7 cellular contexts compared by ENCODE assay signal in the genomic region with DNA sequence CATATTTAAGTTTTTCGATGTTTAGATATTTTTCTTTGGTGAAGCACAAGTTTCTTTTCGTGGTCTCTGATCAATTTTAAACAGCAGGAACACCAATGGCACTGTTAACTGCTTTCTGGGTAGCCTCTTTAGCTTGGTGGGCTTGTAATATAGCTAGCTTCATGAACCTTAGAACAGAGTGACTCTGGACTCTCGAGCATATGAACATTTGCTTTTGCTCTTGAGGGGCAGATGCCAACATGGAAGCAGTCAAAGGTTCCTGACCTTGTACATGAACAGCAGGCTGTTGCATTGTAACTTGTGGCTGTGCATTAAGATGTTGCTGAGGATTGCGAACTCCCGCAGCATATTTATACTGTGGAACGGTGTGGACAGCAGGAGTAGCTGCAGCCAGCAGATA. TPM values are rescaled to one million over a fixed set of nuclear protein-coding genes. Genes with fewer than 3 reads are reported as not detected.
DNase-seq lines count a peak whose midpoint lies in the region; ATAC-seq and TF ChIP-seq lines count a peak whose summit lies in the region.
"Not testable (repeated sequence)": the region's sequence is repeated elsewhere in the genome, so short reads cannot be mapped to it uniquely, and the experiment has no call there.

No MANE protein-coding gene starts in this region.

- POLR2A ChIA-PET in activated CD4-positive, alpha-beta memory T cell treated with anti-CD3 and anti-CD28 coated beads, Interleukin-2, amount 10 ng/mL, durations not matched to agents 7 days and 5 days (lab: Charles Lee): interaction anchor here (1.4 to 1.8 kb wide), 3 partner anchors 83 to 504 kb away, joined by 4 to 5 read pairs (median 5); a partner anchor contains a TSS

- peaks cover 12% of the 10 kb centered on the region for H3K79me1 ChIP-seq in trophoblast cell (ENCODE audit: low read length)

- not testable (repeated sequence) for TF ChIP-seq POLR2A in NB4 (IDR thresholded peaks at IDR 0.05; ENCODE audit: extremely low read depth, insufficient read length)

- peaks cover 29% of the 10 kb centered on the region for H3K36me3 Mint-ChIP-seq in Calu3 (ENCODE audit: insufficient read depth, unreplicated experiment)
- peaks cover 43% of the 10 kb centered on the region for H3K36me3 Mint-ChIP-seq in activated CD4-positive, alpha-beta memory T cell treated with anti-CD3 and anti-CD28 coated beads, Interleukin-2, amount 10 ng/mL, durations not matched to agents 7 days and 5 days (ENCODE audit: low read depth)
- H3K36me3 Mint-ChIP-seq in activated naive CD4-positive, alpha-beta T cell treated with anti-CD3 and anti-CD28 coated beads, Interleukin-2, amount 50 U/mL, for 24 hours: peaks cover 14% of the 10 kb centered on the region
- H3K36me3 Mint-ChIP-seq in effector memory CD8-positive, alpha-beta T cell (ENCODE audit: insufficient read depth): peaks cover 47% of the 10 kb centered on the region
- H3K36me3 Mint-ChIP-seq in memory B cell: not testable (repeated sequence)

- H3K36me3 ChIP-seq in trophoblast cell (ENCODE audit: control insufficient read depth in 1 of 2, insufficient read depth in 2 of 2, low read length in 2 of 2): peaks cover 20% of the 10 kb centered on the region in 2 experiments

- not testable (repeated sequence) for H3K14ac ChIP-seq in trophoblast cell (ENCODE audit: low read length)

- H4K12ac ChIP-seq in trophoblast cell (ENCODE audit: low read depth, low read length): not testable (repeated sequence)

- not testable (repeated sequence) for H2AFZ ChIP-seq in trophoblast cell (ENCODE audit: insufficient read depth, low read length, poor library complexity)

- not testable (repeated sequence) for H4K8ac ChIP-seq in trophoblast cell (ENCODE audit: low read depth, low read length)

- not testable (repeated sequence) for H3K4me2 ChIP-seq in trophoblast cell (ENCODE audit: low read length)

- H3K27ac Mint-ChIP-seq in Calu3 (ENCODE audit: unreplicated experiment); activated naive CD4-positive, alpha-beta T cell treated with anti-CD3 and anti-CD28 coated beads, Interleukin-2, amount 50 U/mL, for 24 hours: not testable (repeated sequence)
- H3K27ac Mint-ChIP-seq in activated CD4-positive, alpha-beta memory T cell treated with anti-CD3 and anti-CD28 coated beads, Interleukin-2, amount 10 ng/mL, durations not matched to agents 7 days and 5 days: peak overlapping the region; percentile 50
- peak overlapping the region; percentile 26 to 65 for H3K27ac Mint-ChIP-seq in effector memory CD8-positive, alpha-beta T cell
- peak overlapping the region; percentile 31 for H3K27ac Mint-ChIP-seq in memory B cell

- not testable (repeated sequence) for H3K9me3 Mint-ChIP-seq in Calu3 (ENCODE audit: low read depth, unreplicated experiment); activated CD4-positive, alpha-beta memory T cell treated with anti-CD3 and anti-CD28 coated beads, Interleukin-2, amount 10 ng/mL, durations not matched to agents 7 days and 5 days; activated naive CD4-positive, alpha-beta T cell treated with anti-CD3 and anti-CD28 coated beads, Interleukin-2, amount 50 U/mL, for 24 hours; effector memory CD8-positive, alpha-beta T cell; memory B cell

- H3K18ac ChIP-seq in trophoblast cell (ENCODE audit: low read length): not testable (repeated sequence)

- peak overlapping the region; percentile 74 for H3K23ac ChIP-seq in trophoblast cell (ENCODE audit: low read length)

- ATAC-seq in effector memory CD8-positive, alpha-beta T cell (replicated peaks); memory B cell (ENCODE audit: low read depth): not testable (repeated sequence)

- not testable (repeated sequence) for H2BK5ac ChIP-seq in trophoblast cell (ENCODE audit: low read depth, low read length, poor library complexity)

- peaks cover 16% of the 10 kb centered on the region for H3K4me1 Mint-ChIP-seq in Calu3 (ENCODE audit: low read depth, unreplicated experiment)
- peaks cover 50% of the 10 kb centered on the region for H3K4me1 Mint-ChIP-seq in activated CD4-positive, alpha-beta memory T cell treated with anti-CD3 and anti-CD28 coated beads, Interleukin-2, amount 10 ng/mL, durations not matched to agents 7 days and 5 days
- peaks cover 49% of the 10 kb centered on the region for H3K4me1 Mint-ChIP-seq in activated naive CD4-positive, alpha-beta T cell treated with anti-CD3 and anti-CD28 coated beads, Interleukin-2, amount 50 U/mL, for 24 hours
- peaks cover 34 to 43% of the 10 kb centered on the region in 2 donors for H3K4me1 Mint-ChIP-seq in effector memory CD8-positive, alpha-beta T cell (ENCODE audit: low read depth in 2 of 2)
- H3K4me1 Mint-ChIP-seq in memory B cell: peaks cover 25% of the 10 kb centered on the region

- not testable (repeated sequence) for H2BK12ac ChIP-seq in trophoblast cell (ENCODE audit: low read length)

- H3K4me3 Mint-ChIP-seq in Calu3 (ENCODE audit: low read depth, unreplicated experiment); activated CD4-positive, alpha-beta memory T cell treated with anti-CD3 and anti-CD28 coated beads, Interleukin-2, amount 10 ng/mL, durations not matched to agents 7 days and 5 days; memory B cell: not testable (repeated sequence)
- H3K4me3 Mint-ChIP-seq in activated naive CD4-positive, alpha-beta T cell treated with anti-CD3 and anti-CD28 coated beads, Interleukin-2, amount 50 U/mL, for 24 hours: peak overlapping the region; percentile 30
- peak overlapping the region in 1 of 2 donors; percentile 59 for H3K4me3 Mint-ChIP-seq in effector memory CD8-positive, alpha-beta T cell

- intact Hi-C loops in Calu3 (cut with micrococcal nuclease; ENCODE audit: unreplicated experiment): not testable (repeated sequence)

- H3K79me2 ChIP-seq in trophoblast cell (ENCODE audit: control insufficient read depth, insufficient read depth, low read length, poor library complexity): peaks cover 22% of the 10 kb centered on the region

- H2BK120ac ChIP-seq in trophoblast cell (ENCODE audit: insufficient read depth, low read length, poor library complexity): not testable (repeated sequence)

- H2AK5ac ChIP-seq in trophoblast cell (ENCODE audit: low read length): not testable (repeated sequence)

- BruUV-seq in Calu3 (replicated peaks; lab: Mats Ljungman, UMichigan): TSS peak; percentile 2

- H3K4me1 ChIP-seq in trophoblast cell (ENCODE audit: control insufficient read depth in 1 of 2, insufficient read depth in 2 of 2, low read length in 2 of 2): not testable (repeated sequence)

- WGBS in trophoblast cell (ENCODE audit: extremely low coverage, insufficient coverage, insufficient read length): no CpG with 5 or more reads among the region's 6 CpGs

- not testable (repeated sequence) for H4K91ac ChIP-seq in trophoblast cell (ENCODE audit: low read depth, low read length)

- H3K27me3 ChIP-seq in trophoblast cell (ENCODE audit: insufficient read depth, low read length): not testable (repeated sequence)

- TF ChIP-seq CTCF in Calu3 (IDR thresholded peaks at IDR 0.05; ENCODE audit: unreplicated experiment); NB4 (IDR thresholded peaks at IDR 0.05; ENCODE audit: low read depth, low read length): not testable (repeated sequence)

- not testable (repeated sequence) for H3K9ac ChIP-seq in trophoblast cell (ENCODE audit: low read length)

- not testable (repeated sequence) for H3K27ac ChIP-seq in trophoblast cell (ENCODE audit: low read depth, low read length)

- CTCF ChIA-PET in Calu3 (lab: Charles Lee): not testable (repeated sequence)
- CTCF ChIA-PET in activated CD4-positive, alpha-beta memory T cell treated with anti-CD3 and anti-CD28 coated beads, Interleukin-2, amount 10 ng/mL, durations not matched to agents 7 days and 5 days (lab: Charles Lee): interaction anchor here (1.4 kb wide), 1 partner anchor 504 kb away, joined by 4 read pairs; no protein-coding TSS in a partner anchor

- peak overlapping the region; percentile 16 for H3K4ac ChIP-seq in trophoblast cell (ENCODE audit: low read depth, low read length)

- H3K27me3 Mint-ChIP-seq in Calu3 (ENCODE audit: unreplicated experiment); activated CD4-positive, alpha-beta memory T cell treated with anti-CD3 and anti-CD28 coated beads, Interleukin-2, amount 10 ng/mL, durations not matched to agents 7 days and 5 days; activated naive CD4-positive, alpha-beta T cell treated with anti-CD3 and anti-CD28 coated beads, Interleukin-2, amount 50 U/mL, for 24 hours; effector memory CD8-positive, alpha-beta T cell; memory B cell: not testable (repeated sequence)

- not testable (repeated sequence) for DNase-seq in Calu3; NB4 (ENCODE audit: low read depth); activated CD4-positive, alpha-beta memory T cell treated with anti-CD3 and anti-CD28 coated beads, Interleukin-2, amount 10 ng/mL, durations not matched to agents 7 days and 5 days; effector memory CD8-positive, alpha-beta T cell; memory B cell (ENCODE audit: low spot score in 2 of 2); trophoblast cell

- H3K9me3 ChIP-seq in trophoblast cell (ENCODE audit: insufficient read depth, low read depth, low read length): not testable (repeated sequence)

- H3K4me3 ChIP-seq in NB4 (ENCODE audit: low read depth, low read length) (peak overlapping the region; percentile 12), trophoblast cell (ENCODE audit: low read depth, low read length) (peak overlapping the region; percentile 36)

RNA-seq across cellular contexts. Expression of a gene that starts 4.7 kb away (rescaled TPM):
- total RNA-seq in Calu3 (2022): 42.6 and 49.1 TPM in 2 replicates
- 10 to 100 TPM; 97.8 to 99.6 TPM for total RNA-seq in activated CD4-positive, alpha-beta memory T cell treated with anti-CD3 and anti-CD28 coated beads, Interleukin-2, amount 10 ng/mL, durations not matched to agents 7 days and 5 days
- polyA plus RNA-seq in trophoblast cell (2013): 32.5 and 33.8 TPM in 2 replicates
